2 cellular contexts compared by ENCODE assay signal in genomic region chr10:3924344-3924743, GRCh38.
TF ChIP-seq lines count a peak whose summit lies in the region.

No MANE protein-coding gene starts in this region.

TF ChIP-seq in IMR-90, 13 proteins besides CTCF, POLR2A, EP300 and RAD21 (continued from another document):
- no peak for TF ChIP-seq ELK1 (IDR thresholded peaks at IDR 0.05; ENCODE audit: borderline replicate concordance, low read depth, low read length)
- peak; percentile 42; the same call in 1 of the 2 replicates for TF ChIP-seq FOS (IDR thresholded peaks at IDR 0.05; ENCODE audit: low read depth, low read length)
- no peak for TF ChIP-seq RFX5 (IDR thresholded peaks at IDR 0.05; ENCODE audit: low read depth, low read length)
- no peak for TF ChIP-seq MXI1 (IDR thresholded peaks at IDR 0.05; ENCODE audit: borderline replicate concordance, low read depth, low read length)
- peak; percentile 71 for TF ChIP-seq BHLHE40 (IDR thresholded peaks at IDR 0.05; ENCODE audit: low read depth, low read length)

TF ChIP-seq in HepG2, 621 proteins besides CTCF, POLR2A, EP300 and RAD21 (continued from another document):
- TF ChIP-seq ZBTB44 (CRISPR knock-in tag; IDR thresholded peaks at IDR 0.05) (no peak), FOSL2 (CRISPR knock-in tag; IDR thresholded peaks at IDR 0.05) (0 out of 2 replicates have a peak, but pooled peaks have one; percentile 9), ZNF10 (CRISPR knock-in tag; IDR thresholded peaks at IDR 0.05; ENCODE audit: borderline replicate concordance, low read depth) (no peak), MYC (CRISPR knock-in tag; IDR thresholded peaks at IDR 0.05; ENCODE audit: borderline replicate concordance) (no peak), NBN (conservative IDR thresholded peaks at IDR 0.05) (no peak)
